In the genomic region with DNA sequence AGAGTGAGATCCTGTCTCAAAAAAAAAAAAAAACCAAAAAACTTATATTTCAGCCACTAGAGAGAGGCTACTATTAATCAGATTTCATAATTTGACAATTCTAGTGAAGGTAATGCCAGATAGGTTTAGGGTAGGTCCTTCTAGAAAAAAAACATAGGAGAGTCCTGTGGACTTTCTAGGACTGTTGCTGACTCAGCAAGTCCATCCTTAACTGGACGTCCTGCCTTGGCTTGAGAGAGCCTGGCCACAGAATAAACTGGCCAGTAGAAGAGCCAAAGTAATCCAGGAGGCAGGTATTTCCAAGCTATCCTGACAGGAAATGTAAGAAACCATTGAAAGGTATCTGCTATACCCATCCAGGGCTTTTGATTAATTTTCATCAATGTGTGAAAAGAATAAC, we compare ENCODE assay signal across 25 cellular contexts.
"Had no signal": no experiment of that assay in that cellular context is flagged by ENCODE, and none has a peak within 500 bp of the region (broad histone marks: within the 10 kb centered on the region; RNA-seq: fewer than 3 reads in every experiment).

No MANE protein-coding gene starts in this region.

- DNase-seq: colonic mucosa; cortex of kidney; effector CD8-positive, alpha-beta T cell; effector memory CD8-positive, alpha-beta T cell; endodermal cell; foreskin keratinocyte; heart left ventricle; hypothalamus; immature natural killer cell; islet precursor cell; kidney; kidney glomerular epithelial cell; left colon; left lung; left ventricle myocardium superior; lower lobe of right lung; mesenchymal stem cell; mucosa of descending colon; naive B cell had no signal

- FAIRE-seq: endometrium, endothelial cell of umbilical vein, frontal cortex, kidney had no signal

- H3K9me3 ChIP-seq: colonic mucosa had no signal

- H3K27me3 ChIP-seq: colonic mucosa, esophagus muscularis mucosa, foreskin keratinocyte, gastroesophageal sphincter, heart left ventricle, hepatocyte, left lung had no signal

- H3K4me3 ChIP-seq: colonic mucosa, esophagus muscularis mucosa, gastroesophageal sphincter, heart left ventricle, hepatocyte, left lung, lower lobe of right lung, mucosa of descending colon had no signal

- H3K4me1 ChIP-seq: colonic mucosa, foreskin keratinocyte had no signal

- H3K27ac ChIP-seq: colonic mucosa, esophagus muscularis mucosa, foreskin keratinocyte, gastroesophageal sphincter, heart left ventricle, hepatocyte, left lung, lower lobe of right lung had no signal

- ATAC-seq: effector memory CD8-positive, alpha-beta T cell; foreskin keratinocyte; gastroesophageal sphincter; heart left ventricle; left colon; left lung; left ventricle myocardium superior; lower lobe of right lung; mucosa of descending colon had no signal

- H2AFZ ChIP-seq: hepatocyte had no signal

- H3K4me2 ChIP-seq: hepatocyte had no signal
